ENCODE assay signal across 8 cellular contexts in the genomic region with DNA sequence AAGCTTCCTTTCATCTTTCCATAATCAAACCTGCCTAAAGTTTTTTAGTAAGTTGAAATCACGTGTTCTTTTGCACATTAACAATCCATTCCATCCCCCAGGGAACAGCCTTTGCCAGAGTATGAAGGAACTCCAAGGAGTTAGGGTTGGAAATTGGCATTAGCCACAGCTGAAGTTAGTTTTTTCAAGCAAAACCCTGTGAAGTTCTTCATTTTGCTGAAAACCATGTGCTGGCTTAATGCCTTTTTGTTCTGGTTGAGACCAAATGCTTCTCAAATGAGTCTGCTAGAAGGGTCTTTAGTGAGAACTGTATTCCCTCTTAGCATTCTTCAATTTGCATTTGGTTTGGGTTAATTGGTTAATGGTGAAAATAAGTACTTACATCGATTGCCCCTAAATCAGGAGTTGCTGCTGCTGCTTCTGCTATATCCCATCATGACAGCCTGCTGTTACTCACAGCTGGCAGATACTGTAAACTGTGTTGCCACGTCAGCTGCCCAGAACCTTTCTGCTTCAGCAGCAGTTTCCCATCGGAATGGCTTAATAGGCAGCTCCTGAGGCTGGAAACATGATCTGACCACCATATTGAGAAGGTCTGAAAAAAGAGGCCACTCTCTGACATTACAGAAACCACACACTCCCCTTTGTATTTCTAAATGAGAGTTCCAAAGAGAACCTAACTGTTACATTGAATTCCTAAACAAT. TPM values are rescaled to one million over a fixed set of nuclear protein-coding genes. Genes with fewer than 3 reads are reported as not detected.
A peak's percentile ranks its signal among the peaks of the same experiment; 100 is the strongest.
DNase-seq lines count a peak whose midpoint lies in the region; ATAC-seq, FAIRE-seq and TF ChIP-seq lines count a peak whose summit lies in the region.

No MANE protein-coding gene starts in this region.

- no peaks in the 10 kb centered on the region for H3K79me1 ChIP-seq in H1 (ENCODE audit: low read depth, low read length)

- no peaks in the 10 kb centered on the region for H3K27me3 ChIP-seq in H1 (replicated peaks in 1 of 4; ENCODE audit: control insufficient read depth in 3 of 4, extremely low read depth in 1 of 4, insufficient read depth in 3 of 4, low read length in 3 of 4)

- H4K8ac ChIP-seq in H1 (ENCODE audit: extremely low read depth, insufficient read depth, low read length): no peak overlapping the region

- H3K4me3 Mint-ChIP-seq in activated CD8-positive, alpha-beta T cell treated with anti-CD3 and anti-CD28 coated beads for 36 hours: no peak overlapping the region

- H2BK5ac ChIP-seq in H1 (ENCODE audit: low read depth, low read length): no peak overlapping the region

- peak overlapping the region; percentile 57 for H4K91ac ChIP-seq in H1 (replicated peaks; ENCODE audit: insufficient read length, low read length)

- no peaks in the 10 kb centered on the region for H3K36me3 ChIP-seq in H1 (ENCODE audit: control insufficient read depth in 2 of 4, insufficient read depth in 4 of 4, low read length in 3 of 4)

- WGBS in H1 (ENCODE audit: extremely low coverage in 1 of 2, insufficient coverage in 1 of 2, insufficient read length in 1 of 2, insufficient replicate concordance in 2 of 2, low coverage in 1 of 2, low lambda C conversion rate in 2 of 2, missing lambda C conversion rate in 1 of 2), 2 experiments: 76% methylated on average over 4 of the region's 4 CpGs; no CpG with 5 or more reads in 1 of the 2 experiments

- no peak overlapping the region for H3K27ac Mint-ChIP-seq in activated CD8-positive, alpha-beta T cell treated with anti-CD3 and anti-CD28 coated beads for 36 hours

- H2AK5ac ChIP-seq in H1 (ENCODE audit: low read depth, low read length): no peak overlapping the region

- no peak overlapping the region for H3K4me3 ChIP-seq in H1 (ENCODE audit: extremely low read depth in 1 of 4, insufficient read depth in 2 of 4, low read depth in 3 of 4, low read length in 4 of 4)

- peak overlapping the region; percentile 78; the same call in 1 of the 2 replicates for H2AFZ ChIP-seq in H1 (ENCODE audit: low read length)

- intact Hi-C loops in activated CD8-positive, alpha-beta T cell treated with anti-CD3 and anti-CD28 coated beads for 36 hours (cut with micrococcal nuclease): no loop called here

- no peaks in the 10 kb centered on the region for H3K36me3 Mint-ChIP-seq in activated CD8-positive, alpha-beta T cell treated with anti-CD3 and anti-CD28 coated beads for 36 hours (ENCODE audit: low read depth)

- H3K4me1 ChIP-seq in H1 (replicated peaks in 1 of 4; ENCODE audit: control insufficient read depth in 3 of 4, insufficient read depth in 4 of 4, low read length in 3 of 4): peaks cover 0 to 2% (median 0%) of the 10 kb centered on the region in 4 experiments; a peak in 1 of 7 replicates

- H3K9me3 Mint-ChIP-seq in activated CD8-positive, alpha-beta T cell treated with anti-CD3 and anti-CD28 coated beads for 36 hours: peaks cover 9% of the 10 kb centered on the region

- H3K27me3 Mint-ChIP-seq in activated CD8-positive, alpha-beta T cell treated with anti-CD3 and anti-CD28 coated beads for 36 hours: no peaks in the 10 kb centered on the region

- H3K79me2 ChIP-seq in H1 (ENCODE audit: control insufficient read depth in 1 of 2, insufficient read depth in 2 of 2, low read length in 2 of 2): no peaks in the 10 kb centered on the region

- H3K23me2 ChIP-seq in H1 (ENCODE audit: low read depth, low read length): no peaks in the 10 kb centered on the region

- no peak overlapping the region for H2BK15ac ChIP-seq in H1 (ENCODE audit: low read length)

- no peak overlapping the region for H3K4me2 ChIP-seq in H1 (ENCODE audit: insufficient read depth in 1 of 2, low read depth in 2 of 2, low read length in 2 of 2)

- no peak overlapping the region for H3K9ac ChIP-seq in H1 (replicated peaks in 1 of 4; ENCODE audit: extremely low read depth in 1 of 4, low read depth in 3 of 4, low read length in 3 of 4)

- no peak overlapping the region for H3K56ac ChIP-seq in H1 (replicated peaks; ENCODE audit: insufficient read length, low read depth, low read length)

- H4K20me1 ChIP-seq in H1 (replicated peaks in 1 of 2; ENCODE audit: control insufficient read depth in 1 of 2, insufficient read depth in 2 of 2, low read length in 2 of 2): no peaks in the 10 kb centered on the region

- H4K5ac ChIP-seq in H1 (ENCODE audit: insufficient read length, low read depth, low read length): no peak overlapping the region

- no peak overlapping the region for H2BK12ac ChIP-seq in H1 (ENCODE audit: low read depth, low read length)

- H3K14ac ChIP-seq in H1 (ENCODE audit: insufficient read length): no peak overlapping the region

- FAIRE-seq in H1 (lab: Jason Lieb, UNC): no peak

- no peak overlapping the region for H2BK20ac ChIP-seq in H1 (ENCODE audit: low read length)

- TF ChIP-seq POLR2A in H1 (IDR thresholded peaks at IDR 0.05; ENCODE audit: control extremely low read depth in 1 of 2, low read depth in 2 of 2, low read length in 2 of 2): no peak

- POLR2A ChIA-PET in H1 (lab: Charles Lee; ENCODE audit: partially characterized antibody): interaction anchor here (0.6 kb wide), 2 partner anchors 74 to 949 kb away, joined by 3 to 4 read pairs; no protein-coding TSS in a partner anchor
- POLR2A ChIA-PET in activated CD8-positive, alpha-beta T cell treated with anti-CD3 and anti-CD28 coated beads for 36 hours (lab: Charles Lee): no interaction called here

- no peak overlapping the region for H2BK120ac ChIP-seq in H1 (replicated peaks; ENCODE audit: low read depth, low read length)

- H3K23ac ChIP-seq in H1 (ENCODE audit: insufficient read length): no peak overlapping the region

- no peak for TF ChIP-seq RAD21 in H1 (IDR thresholded peaks at IDR 0.05 in 1 of 2, conservative IDR thresholded peaks at IDR 0.05 in 1 of 2; ENCODE audit: low read depth in 2 of 2, low read length in 2 of 2)

- H3K18ac ChIP-seq in H1 (ENCODE audit: extremely low read depth, low read length): no peak overlapping the region

- CTCF ChIA-PET in H1 (lab: Charles Lee; ENCODE audit: partially characterized antibody): interaction anchor here (0.6 to 2.7 kb wide), 6 partner anchors 11 to 299 kb away, joined by 3 to 9 read pairs (median 3); no protein-coding TSS in a partner anchor
- CTCF ChIA-PET in activated CD8-positive, alpha-beta T cell treated with anti-CD3 and anti-CD28 coated beads for 36 hours (lab: Charles Lee): interaction anchor here (1.4 kb wide), 1 partner anchor 36 kb away, joined by 4 read pairs; no protein-coding TSS in a partner anchor

- TF ChIP-seq EP300 in H1 (IDR thresholded peaks at IDR 0.05; ENCODE audit: borderline replicate concordance in 1 of 2, low read depth in 2 of 2, low read length in 2 of 2): no peak

- no peak overlapping the region for H3K4ac ChIP-seq in H1 (replicated peaks; ENCODE audit: insufficient read length, low read depth, low read length)

- no peaks in the 10 kb centered on the region for H3K9me3 ChIP-seq in H1 (ENCODE audit: insufficient read depth in 2 of 2, low read depth in 1 of 2, low read length in 1 of 2)

- TF ChIP-seq CTCF in H1 (IDR thresholded peaks at IDR 0.05; ENCODE audit: control extremely low read depth in 1 of 3, insufficient read depth in 1 of 3, low read depth in 1 of 3, low read length in 3 of 3): no peak
- TF ChIP-seq CTCF in activated CD8-positive, alpha-beta T cell treated with anti-CD3 and anti-CD28 coated beads for 36 hours (IDR thresholded peaks at IDR 0.05): no peak

- ATAC-seq in activated CD8-positive, alpha-beta T cell treated with anti-CD3 and anti-CD28 coated beads for 36 hours: no peak
- ATAC-seq in GM19452 (IDR thresholded peaks at IDR 0.05; ENCODE audit: unreplicated experiment): no peak
- ATAC-seq in GM19035 (IDR thresholded peaks at IDR 0.05; ENCODE audit: unreplicated experiment): no peak

- DNase-seq in Ammon's horn (ENCODE audit: low spot score) (peak; percentile 76), NCI-H460 (ENCODE audit: extremely low read depth, low read depth) (peak; percentile 9), H1 (ENCODE audit: low read depth in 1 of 2, low spot score in 2 of 2) (peak; percentile 21 to 56), middle frontal gyrus (ENCODE audit: extremely low spot score, low spot score) (peak; percentile 27), SIG-M5 treated with dmso at 0.1 percent for 504 hours (lab: John Stamatoyannopoulos, UW; ENCODE audit: unreplicated experiment) (no peak)
- DNase-seq in activated CD8-positive, alpha-beta T cell treated with anti-CD3 and anti-CD28 coated beads for 36 hours: no peak

- H3K4me1 Mint-ChIP-seq in activated CD8-positive, alpha-beta T cell treated with anti-CD3 and anti-CD28 coated beads for 36 hours (ENCODE audit: low read depth): no peaks in the 10 kb centered on the region

- H3K27ac ChIP-seq in H1 (ENCODE audit: low read depth, low read length): no peak overlapping the region

TF ChIP-seq in H1, 55 proteins besides CTCF, POLR2A, EP300 and RAD21 (continues in another document):
- TF ChIP-seq RBBP5 (IDR thresholded peaks at IDR 0.05; ENCODE audit: borderline replicate concordance, low read depth, low read length): no peak
- no peak for TF ChIP-seq TEAD4 (IDR thresholded peaks at IDR 0.05; ENCODE audit: low read depth, low read length)
- TF ChIP-seq, protein P1, sequence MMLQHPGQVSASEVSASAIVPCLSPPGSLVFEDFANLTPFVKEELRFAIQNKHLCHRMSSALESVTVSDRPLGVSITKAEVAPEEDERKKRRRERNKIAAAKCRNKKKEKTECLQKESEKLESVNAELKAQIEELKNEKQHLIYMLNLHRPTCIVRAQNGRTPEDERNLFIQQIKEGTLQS (IDR thresholded peaks at IDR 0.05; ENCODE audit: insufficient read depth, low read depth, low read length): no peak
- TF ChIP-seq POLR2AphosphoS5 (IDR thresholded peaks at IDR 0.05; ENCODE audit: low read depth, low read length): no peak
- TF ChIP-seq CREB1 (IDR thresholded peaks at IDR 0.05): peak; percentile 61; the same call in 1 of the 2 replicates
- TF ChIP-seq SIN3A (conservative IDR thresholded peaks at IDR 0.05 in 1 of 2, IDR thresholded peaks at IDR 0.05 in 1 of 2; ENCODE audit: low read depth in 1 of 2, low read length in 2 of 2): peak in 1 of 2 experiments; percentile 87; a peak in 2 of 4 replicates
- TF ChIP-seq FOSL1 (IDR thresholded peaks at IDR 0.05; ENCODE audit: insufficient read depth, low read depth, low read length): no peak
- no peak for TF ChIP-seq JUND (IDR thresholded peaks at IDR 0.05; ENCODE audit: low read length)

RNA-seq across cellular contexts. Expression of gene SEC16B, which starts 14.1 kb away (rescaled TPM):
- total RNA-seq in NCI-H460 (2014; rRNA removed; shearing (Covaris generic)): 0.38 and 0.82 TPM in 2 replicates
- 0.06 and 1.3 TPM in 2 replicates for polyA plus RNA-seq in NCI-H460 (2014; cell fraction: nucleus; rRNA removed)
- total RNA-seq in H1 (2021; fragmentation: NEBNext Ultra II Directional; extraction: Animal tissue kit (Norgen Biotek cat#: 25700)): 0.56 and 1.5 TPM in 2 replicates
- 0.94 and 1.4 TPM in 2 replicates for polyA plus RNA-seq in H1 (2011; rRNA removed)
- polyA plus RNA-seq in H1 (2011; cell fraction: cytosol; rRNA removed): 1.1 TPM
- polyA plus RNA-seq in H1 (2011; cell fraction: nucleus; rRNA removed): 3.8 TPM
- polyA plus RNA-seq in H1 (2012, experiment 1 of 2): 0.58 to 0.92 TPM (median 0.78 TPM) in 4 replicates
- 0.24 TPM for polyA plus RNA-seq in H1 (2012, experiment 2 of 2)
- polyA plus RNA-seq in H1 (2013, experiment 1 of 2): 0.57 TPM
- 0.57 TPM for polyA plus RNA-seq in H1 (2013, experiment 2 of 2)
- 0.32 and 0.79 TPM in 2 replicates for polyA minus RNA-seq in H1 (2011; rRNA and poly(A)+ RNA removed)
- polyA minus RNA-seq in H1 (2011; cell fraction: cytosol; rRNA and poly(A)+ RNA removed): 0.73 TPM
- 1.3 TPM for polyA minus RNA-seq in H1 (2011; cell fraction: nucleus; rRNA and poly(A)+ RNA removed)
- not detected for total RNA-seq in activated CD8-positive, alpha-beta T cell treated with anti-CD3 and anti-CD28 coated beads for 36 hours

Comparison
In these comparisons a context has a peak if more than half of its experiments do, and no peak if none do; other contexts are left out.
1. DNase-seq: peak in Ammon's horn (single experiment), NCI-H460 (single experiment), H1 (2 of 2) and middle frontal gyrus (single experiment); none in activated CD8-positive, alpha-beta T cell treated with anti-CD3 and anti-CD28 coated beads for 36 hours (single experiment) and SIG-M5 treated with dmso at 0.1 percent for 504 hours (single experiment).